In the genomic region with DNA sequence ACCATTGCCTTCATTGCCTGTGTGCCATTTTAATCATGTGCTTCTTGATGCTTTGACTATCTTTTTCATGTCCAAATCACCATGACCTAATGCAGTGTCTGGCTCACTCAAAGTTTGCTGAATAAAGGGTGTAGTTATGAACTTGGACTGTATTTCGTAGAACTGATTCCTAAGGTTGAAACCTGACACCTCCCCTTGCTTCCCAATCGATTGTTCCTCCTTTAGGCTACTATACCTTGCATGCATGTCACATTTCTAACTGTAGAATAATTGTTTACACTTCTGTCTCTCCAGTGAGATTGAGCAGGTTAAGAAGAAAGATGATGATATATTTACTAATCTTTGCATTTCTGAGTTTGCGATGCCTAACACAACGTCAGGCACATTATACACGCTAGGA, we compare ENCODE assay signal across 20 cellular contexts.
"Had no signal": no experiment of that assay in that cellular context is flagged by ENCODE, and none has a peak within 500 bp of the region (broad histone marks: within the 10 kb centered on the region; RNA-seq: fewer than 3 reads in every experiment).

No MANE protein-coding gene starts in this region.

- H3K9me3 Mint-ChIP-seq: activated B cell treated with CpG ODN at 0.5 μM for 24 hours; activated CD4-positive, alpha-beta memory T cell treated with anti-CD3 and anti-CD28 coated beads, Interleukin-2, amount 10 ng/mL, durations not matched to agents 7 days and 5 days; activated naive CD4-positive, alpha-beta T cell treated with anti-CD3 and anti-CD28 coated beads, Interleukin-2, amount 10 ng/mL, durations not matched to agents 7 days and 5 days; natural killer cell treated with Interleukin-12 subunit alpha and Interleukin-12 subunit beta and Interleukin-15 and Interleukin-18, amount 100 ng/mL, for 72 hours; stimulated activated naive CD8-positive, alpha-beta T cell treated with anti-CD3 and anti-CD28 coated beads, Interleukin-15, Interleukin-2, amounts not matched to agents 100 ng/mL and 50 ng/mL, for 24 hours had no signal

- H3K4me1 Mint-ChIP-seq: activated CD4-positive, alpha-beta T cell treated with anti-CD3 and anti-CD28 coated beads for 36 hours had no signal

- H3K27ac Mint-ChIP-seq: activated B cell treated with CpG ODN at 0.5 μM for 24 hours; activated CD4-positive, alpha-beta memory T cell treated with anti-CD3 and anti-CD28 coated beads, Interleukin-2, amount 10 ng/mL, durations not matched to agents 7 days and 5 days; activated CD4-positive, alpha-beta T cell treated with anti-CD3 and anti-CD28 coated beads for 36 hours; activated naive CD4-positive, alpha-beta T cell treated with anti-CD3 and anti-CD28 coated beads, Interleukin-2, amount 10 ng/mL, durations not matched to agents 7 days and 5 days; natural killer cell treated with Interleukin-12 subunit alpha and Interleukin-12 subunit beta and Interleukin-15 and Interleukin-18, amount 100 ng/mL, for 72 hours; progenitor cell of endocrine pancreas; stimulated activated naive CD8-positive, alpha-beta T cell treated with anti-CD3 and anti-CD28 coated beads, Interleukin-15, Interleukin-2, amounts not matched to agents 100 ng/mL and 50 ng/mL, for 24 hours had no signal

- DNase-seq: activated B cell treated with CpG ODN at 0.5 μM for 24 hours; activated CD4-positive, alpha-beta memory T cell treated with anti-CD3 and anti-CD28 coated beads, Interleukin-2, amount 10 ng/mL, durations not matched to agents 7 days and 5 days; activated CD4-positive, alpha-beta T cell treated with anti-CD3 and anti-CD28 coated beads for 36 hours; activated effector memory CD4-positive, alpha-beta T cell treated with anti-CD3 and anti-CD28 coated beads, Interleukin-2, amount 50 U/mL, for 16 hours; activated naive CD4-positive, alpha-beta T cell treated with anti-CD3 and anti-CD28 coated beads, Interleukin-2, amount 10 ng/mL, durations not matched to agents 7 days and 5 days; activated T-cell treated with anti-CD3 and anti-CD28 coated beads for 4 hours; cerebellar nuclear complex; heart left ventricle; left cardiac atrium; stimulated activated CD4-positive, alpha-beta T cell treated with anti-CD3 and anti-CD28 coated beads, Interleukin-12 subunit alpha, Interleukin-12 subunit beta, amount 100 ng/mL, for 4 hours; stimulated activated CD4-positive, alpha-beta T cell treated with anti-CD3 and anti-CD28 coated beads, Interleukin-4, amount 100 ng/mL, for 4 hours; substantia nigra; T1000; thyroid gland; upper lobe of right lung had no signal

- H3K27me3 Mint-ChIP-seq: activated CD4-positive, alpha-beta T cell treated with anti-CD3 and anti-CD28 coated beads for 36 hours; progenitor cell of endocrine pancreas had no signal

- H3K27ac ChIP-seq: coronary artery, esophagus muscularis mucosa, heart left ventricle, thyroid gland, upper lobe of right lung had no signal

- ATAC-seq: activated CD4-positive, alpha-beta T cell treated with anti-CD3 and anti-CD28 coated beads for 36 hours; heart left ventricle; left cardiac atrium; natural killer cell treated with Interleukin-12 subunit alpha and Interleukin-12 subunit beta and Interleukin-15 and Interleukin-18, amount 100 ng/mL, for 72 hours; upper lobe of right lung had no signal

- H3K4me3 Mint-ChIP-seq: activated B cell treated with CpG ODN at 0.5 μM for 24 hours; activated CD4-positive, alpha-beta memory T cell treated with anti-CD3 and anti-CD28 coated beads, Interleukin-2, amount 10 ng/mL, durations not matched to agents 7 days and 5 days; activated CD4-positive, alpha-beta T cell treated with anti-CD3 and anti-CD28 coated beads for 36 hours; activated naive CD4-positive, alpha-beta T cell treated with anti-CD3 and anti-CD28 coated beads, Interleukin-2, amount 10 ng/mL, durations not matched to agents 7 days and 5 days; natural killer cell treated with Interleukin-12 subunit alpha and Interleukin-12 subunit beta and Interleukin-15 and Interleukin-18, amount 100 ng/mL, for 72 hours; stimulated activated naive CD8-positive, alpha-beta T cell treated with anti-CD3 and anti-CD28 coated beads, Interleukin-15, Interleukin-2, amounts not matched to agents 100 ng/mL and 50 ng/mL, for 24 hours had no signal

- H3K36me3 Mint-ChIP-seq: natural killer cell treated with Interleukin-12 subunit alpha and Interleukin-12 subunit beta and Interleukin-15 and Interleukin-18, amount 100 ng/mL, for 72 hours had no signal
